Comparison of ENCODE assay signal across 9 cellular contexts in genomic region chr10:73647875-73648228, GRCh38. TPM values are rescaled to one million over a fixed set of nuclear protein-coding genes. Genes with fewer than 3 reads are reported as not detected.
A peak's percentile ranks its signal among the peaks of the same experiment; 100 is the strongest.
DNase-seq lines count a peak whose midpoint lies in the region; ATAC-seq, FAIRE-seq and TF ChIP-seq lines count a peak whose summit lies in the region.
"Had no signal": no experiment of that assay in that cellular context is flagged by ENCODE, and none has a peak within 500 bp of the region (broad histone marks: within the 10 kb centered on the region; RNA-seq: fewer than 3 reads in every experiment).

No MANE protein-coding gene starts in this region.

- H3K18ac ChIP-seq in IMR-90 (ENCODE audit: low read depth, low read length), result no peak overlapping the region

- TF ChIP-seq POLR2A in IMR-90 (IDR thresholded peaks at IDR 0.05; ENCODE audit: low read depth, low read length) (no peak), endothelial cell of umbilical vein (IDR thresholded peaks at IDR 0.05; ENCODE audit: low read depth, low read length) (no peak)

- H3K4me3 ChIP-seq in ACC112 (ENCODE audit: low read depth, low read length) (peak overlapping the region; percentile 80), IMR-90 (ENCODE audit: insufficient read depth, low read depth, low read length) (peak overlapping the region; percentile 16; the same call in 1 of the 2 replicates), endothelial cell of umbilical vein (replicated peaks in 1 of 3; ENCODE audit: insufficient read depth in 1 of 3, low read depth in 1 of 3, low read length in 3 of 3) (peak overlapping the region; percentile 25 to 45 (median 26))

- H3K9me1 ChIP-seq in IMR-90 (ENCODE audit: insufficient read depth, low read length), result peaks cover 25% of the 10 kb centered on the region
- H3K9me1 ChIP-seq in endothelial cell of umbilical vein (replicated peaks; ENCODE audit: control insufficient read depth, extremely low read depth, insufficient read depth, low read length), result no peaks in the 10 kb centered on the region

- H3K36me3 ChIP-seq in ACC112 (ENCODE audit: insufficient read depth, low read length), result no peaks in the 10 kb centered on the region
- no peaks in the 10 kb centered on the region for H3K36me3 ChIP-seq in IMR-90 (ENCODE audit: control insufficient read depth, insufficient read depth, low read length)
- no peaks in the 10 kb centered on the region for H3K36me3 ChIP-seq in endothelial cell of umbilical vein (ENCODE audit: control insufficient read depth in 2 of 2, extremely low read depth in 1 of 2, insufficient read depth in 2 of 2, low read length in 2 of 2)

- no peak for TF ChIP-seq RAD21 in IMR-90 (IDR thresholded peaks at IDR 0.05; ENCODE audit: low read length)

- H3K27me3 ChIP-seq in ACC112 (ENCODE audit: insufficient read depth, low read length) (no peaks in the 10 kb centered on the region), IMR-90 (ENCODE audit: control insufficient read depth, insufficient read depth, low read length) (no peaks in the 10 kb centered on the region), endothelial cell of umbilical vein (ENCODE audit: control insufficient read depth in 2 of 2, insufficient read depth in 2 of 2, low read length in 2 of 2) (peaks cover 0 to 9% of the 10 kb centered on the region in 2 experiments)

- POLR2A ChIA-PET in IMR-90 (lab: Charles Lee; ENCODE audit: unreplicated experiment), result no interaction called here
- POLR2A ChIA-PET in endothelial cell of umbilical vein (lab: Charles Lee), result interaction anchor here (0.6 kb wide), 1 partner anchor 135 kb away, joined by 3 read pairs; no protein-coding TSS in a partner anchor

- H3K4ac ChIP-seq in IMR-90 (ENCODE audit: low read depth, low read length), result peak overlapping the region; percentile 84

- ATAC-seq in IMR-90 (ENCODE audit: low read depth) (no peak), HG03521 (IDR thresholded peaks at IDR 0.05; ENCODE audit: unreplicated experiment) (no peak), GM21423 (IDR thresholded peaks at IDR 0.05; ENCODE audit: unreplicated experiment) (no peak)

- H3K9me3 ChIP-seq in IMR-90 (ENCODE audit: control insufficient read depth, insufficient read depth, low read length) (no peaks in the 10 kb centered on the region), endothelial cell of umbilical vein (replicated peaks; ENCODE audit: control insufficient read depth, insufficient read depth, low read length) (no peaks in the 10 kb centered on the region)

- H3K27ac Mint-ChIP-seq in nephron, result peak overlapping the region in 1 of 3 experiments; percentile 88

- peak overlapping the region in 1 of 2 experiments; percentile 81; a peak in 3 of 4 replicates for H4K8ac ChIP-seq in IMR-90 (ENCODE audit: low read depth in 2 of 2, low read length in 2 of 2)

- no peak overlapping the region for H3K14ac ChIP-seq in IMR-90 (replicated peaks; ENCODE audit: low read depth, low read length)

- H3K27ac ChIP-seq in ACC112 (ENCODE audit: low read depth, low read length) (no peak overlapping the region), IMR-90 (ENCODE audit: insufficient read depth, low read length) (no peak overlapping the region), endothelial cell of umbilical vein (ENCODE audit: insufficient read depth, low read depth, low read length) (no peak overlapping the region)

- H3K79me2 ChIP-seq in ACC112 (ENCODE audit: control insufficient read depth, insufficient read depth, low read length, unreplicated experiment) (no peaks in the 10 kb centered on the region), endothelial cell of umbilical vein (ENCODE audit: control insufficient read depth, insufficient read depth, low read length) (no peaks in the 10 kb centered on the region)

- H3K4me1 ChIP-seq in ACC112 (ENCODE audit: control insufficient read depth, insufficient read depth, low read length, unreplicated experiment) (peaks cover 4% of the 10 kb centered on the region), IMR-90 (ENCODE audit: control insufficient read depth, insufficient read depth, low read length) (peaks cover 23% of the 10 kb centered on the region), endothelial cell of umbilical vein (ENCODE audit: control insufficient read depth, extremely low read depth, insufficient read depth, low read length) (peaks cover 2% of the 10 kb centered on the region)

- H3K79me1 ChIP-seq in IMR-90 (ENCODE audit: low read depth in 1 of 2, low read length in 2 of 2), result peaks cover 0 to 14% of the 10 kb centered on the region in 2 experiments; a peak in 2 of 4 replicates

- H3K27me3 Mint-ChIP-seq in nephron (ENCODE audit: low read depth), result no peaks in the 10 kb centered on the region

- WGBS in IMR-90 (ENCODE audit: extremely low coverage in 2 of 2, insufficient read length in 1 of 2), 2 experiments, result 20% methylated on average over 13 of the region's 18 CpGs; no CpG with 5 or more reads in 1 of the 2 experiments

- H2AK9ac ChIP-seq in IMR-90 (replicated peaks; ENCODE audit: low read depth, low read length, poor library complexity), result no peak overlapping the region

- H3K9me3 Mint-ChIP-seq in nephron, result no peaks in the 10 kb centered on the region

- H2BK20ac ChIP-seq in IMR-90 (ENCODE audit: low read depth, low read length), result no peak overlapping the region

- intact Hi-C loops in IMR-90 (cut with micrococcal nuclease), result loop anchor here (10.0 kb wide), 1 partner anchor 233 kb away; the partner anchor contains the start of gene ANXA7
- intact Hi-C loops in endothelial cell of umbilical vein (cut with micrococcal nuclease), result no loop called here

- peak overlapping the region; percentile 43; the same call in 1 of the 2 replicates for H4K5ac ChIP-seq in IMR-90 (ENCODE audit: low read depth, low read length)

- no peak for DNase-seq in IMR-90
- no peak for DNase-seq in endothelial cell of umbilical vein (ENCODE audit: low read depth, low spot score)
- no peak for DNase-seq in LoVo (ENCODE audit: low spot score)
- DNase-seq in D341Med (ENCODE audit: low spot score), result no peak
- DNase-seq: SIG-M5 had no signal

- no peak overlapping the region for H3K23ac ChIP-seq in IMR-90 (ENCODE audit: low read depth, low read length)

- H3K9ac ChIP-seq in IMR-90 (ENCODE audit: low read depth, low read length) (no peak overlapping the region), endothelial cell of umbilical vein (replicated peaks; ENCODE audit: extremely low read depth, insufficient read depth, low read length) (no peak overlapping the region)

- H2AFZ ChIP-seq in ACC112 (ENCODE audit: low read length, unreplicated experiment), result peak overlapping the region; percentile 98
- H2AFZ ChIP-seq in IMR-90 (replicated peaks; ENCODE audit: low read length, poor library complexity), result peak overlapping the region; percentile 83
- peak overlapping the region; percentile 80 for H2AFZ ChIP-seq in endothelial cell of umbilical vein (ENCODE audit: low read depth, low read length)

- no peak overlapping the region for H2BK5ac ChIP-seq in IMR-90 (ENCODE audit: low read depth, low read length, poor library complexity, severe bottlenecking)

- FAIRE-seq in endothelial cell of umbilical vein (lab: Jason Lieb, UNC), result no peak

- H2BK15ac ChIP-seq in IMR-90 (ENCODE audit: low read depth, low read length), result no peak overlapping the region; the same call in 2 of the 3 replicates

- H4K20me1 ChIP-seq in IMR-90 (ENCODE audit: insufficient read depth, low read length) (no peaks in the 10 kb centered on the region), endothelial cell of umbilical vein (replicated peaks; ENCODE audit: control insufficient read depth, extremely low read depth, insufficient read depth, low read length) (no peaks in the 10 kb centered on the region)

- H4K91ac ChIP-seq in IMR-90 (ENCODE audit: insufficient read depth, low read depth, low read length), result peak overlapping the region; percentile 2; the same call in 1 of the 2 replicates

- dilution Hi-C loops in IMR-90 (cut with HindIII; ENCODE audit: low sequenced_read_pairs, unreplicated experiment), result no loop called here
- dilution Hi-C loops in endothelial cell of umbilical vein (cut with MboI; ENCODE audit: extremely low pct_ligation_motif_present, low sequenced_read_pairs), result no loop called here

- H3K4me1 Mint-ChIP-seq in nephron, result peaks cover 49% of the 10 kb centered on the region

- H3K4me3 Mint-ChIP-seq in nephron, result peak overlapping the region; percentile 63 to 86 (median 78)

- H3K36me3 Mint-ChIP-seq in nephron (ENCODE audit: low read depth), result no peaks in the 10 kb centered on the region

- peak overlapping the region; percentile 76 for H2AK5ac ChIP-seq in IMR-90 (ENCODE audit: low read depth, low read length)

- TF ChIP-seq CTCF in IMR-90 (conservative IDR thresholded peaks at IDR 0.05; ENCODE audit: low read depth, low read length) (no peak), endothelial cell of umbilical vein (IDR thresholded peaks at IDR 0.05; ENCODE audit: extremely low read depth in 1 of 2, insufficient read depth in 1 of 2, low read depth in 1 of 2, low read length in 2 of 2) (no peak), nephron (IDR thresholded peaks at IDR 0.05; ENCODE audit: unreplicated experiment in 3 of 3) (no peak)

- peak overlapping the region; percentile 94; the same call in 1 of the 2 replicates for H2BK120ac ChIP-seq in IMR-90 (ENCODE audit: low read depth, low read length)

- CTCF ChIA-PET in IMR-90 (lab: Yijun Ruan, JAX) (no interaction called here), endothelial cell of umbilical vein (lab: Charles Lee) (interaction anchor here (0.9 to 6.5 kb wide), 4 partner anchors 10 to 385 kb away, joined by 3 to 127 read pairs (median 5); no protein-coding TSS in a partner anchor)

- no peak overlapping the region; the same call in 1 of the 2 replicates for H3K4me2 ChIP-seq in IMR-90 (ENCODE audit: low read depth, low read length)
- peak overlapping the region; percentile 32 for H3K4me2 ChIP-seq in endothelial cell of umbilical vein (ENCODE audit: insufficient read depth, low read length)

- BruUV-seq in IMR-90 (replicated peaks; lab: Mats Ljungman, UMichigan), result no TSS peak
- no TSS peak for BruUV-seq in endothelial cell of umbilical vein (replicated peaks; lab: Mats Ljungman, UMichigan)

- in situ Hi-C loops in IMR-90 (cut with MboI; ENCODE audit: low sequenced_read_pairs), result loop anchor here (25.0 kb wide), 1 partner anchor 386 kb away; the partner anchor contains the start of gene MRPS16

- no peak overlapping the region for H3K56ac ChIP-seq in IMR-90 (ENCODE audit: extremely low read depth, insufficient read depth, low read length)

RNA-seq across cellular contexts. Expression of gene MYOZ1, which starts 6.6 kb away (rescaled TPM):
- total RNA-seq in IMR-90 (2012; rRNA removed) (under 0.01 and 0.18 TPM in 2 replicates), endothelial cell of umbilical vein (not detected in 2 replicates)
- polyA plus RNA-seq in IMR-90 (2012; rRNA removed) (0.27 and 0.29 TPM in 2 replicates), endothelial cell of umbilical vein (not detected in 2 replicates)
- polyA plus RNA-seq in IMR-90 (2012; cell fraction: cytosol; rRNA removed), result 0.15 and 0.24 TPM in 2 replicates
- polyA plus RNA-seq in IMR-90 (2012; cell fraction: nucleus; rRNA removed; ENCODE audit: low replicate concordance), result 0.04 and 0.10 TPM in 2 replicates
- polyA plus RNA-seq in endothelial cell of umbilical vein (2011; cell fraction: cytosol; rRNA removed), result not detected in 2 replicates
- not detected in 2 replicates for polyA plus RNA-seq in endothelial cell of umbilical vein (2011; cell fraction: nucleus; rRNA removed)
- polyA plus RNA-seq in endothelial cell of umbilical vein (2012), result not detected in 2 replicates
- polyA minus RNA-seq in endothelial cell of umbilical vein, result not detected in 2 replicates
- not detected for polyA minus RNA-seq in endothelial cell of umbilical vein (2011; cell fraction: cytosol; rRNA and poly(A)+ RNA removed)
- polyA minus RNA-seq in endothelial cell of umbilical vein (2011; cell fraction: nucleus; rRNA and poly(A)+ RNA removed), result not detected in 2 replicates

RNA-seq across cellular contexts. Expression of gene SYNPO2L, which starts 8.0 kb away (rescaled TPM):
- total RNA-seq in IMR-90 (2012; rRNA removed), result under 0.01 and 0.18 TPM in 2 replicates
- polyA plus RNA-seq in IMR-90 (2012; rRNA removed), result 0.62 and 0.75 TPM in 2 replicates
- polyA plus RNA-seq in IMR-90 (2012; cell fraction: cytosol; rRNA removed), result 0.41 and 0.60 TPM in 2 replicates
- 0.53 and 0.86 TPM in 2 replicates for polyA plus RNA-seq in IMR-90 (2012; cell fraction: nucleus; rRNA removed; ENCODE audit: low replicate concordance)
- not detected in 2 replicates for total RNA-seq in endothelial cell of umbilical vein
- not detected in 2 replicates for polyA plus RNA-seq in endothelial cell of umbilical vein
- not detected in 2 replicates for polyA plus RNA-seq in endothelial cell of umbilical vein (2011; cell fraction: cytosol; rRNA removed)
- 0.03 TPM in 1 of 2 replicates, not detected in the other for polyA plus RNA-seq in endothelial cell of umbilical vein (2011; cell fraction: nucleus; rRNA removed)
- not detected in 2 replicates for polyA plus RNA-seq in endothelial cell of umbilical vein (2012)
- polyA minus RNA-seq in endothelial cell of umbilical vein, result not detected in 2 replicates
- not detected for polyA minus RNA-seq in endothelial cell of umbilical vein (2011; cell fraction: cytosol; rRNA and poly(A)+ RNA removed)
- polyA minus RNA-seq in endothelial cell of umbilical vein (2011; cell fraction: nucleus; rRNA and poly(A)+ RNA removed), result not detected in 2 replicates

RNA-seq across cellular contexts. Expression of gene AGAP5, which starts 50.1 kb away (rescaled TPM):
- total RNA-seq in IMR-90 (2012; rRNA removed), result 1.4 and 1.8 TPM in 2 replicates
- polyA plus RNA-seq in IMR-90 (2012; rRNA removed), result 4.1 TPM in 2 replicates
- 1.2 and 1.5 TPM in 2 replicates for polyA plus RNA-seq in IMR-90 (2012; cell fraction: cytosol; rRNA removed)
- polyA plus RNA-seq in IMR-90 (2012; cell fraction: nucleus; rRNA removed; ENCODE audit: low replicate concordance), result 32.0 and 39.3 TPM in 2 replicates
- total RNA-seq in endothelial cell of umbilical vein, result 6.9 and 7.7 TPM in 2 replicates
- polyA plus RNA-seq in endothelial cell of umbilical vein, result 4.4 and 4.9 TPM in 2 replicates
- 1.5 and 2.4 TPM in 2 replicates for polyA plus RNA-seq in endothelial cell of umbilical vein (2011; cell fraction: cytosol; rRNA removed)
- 26.4 and 29.3 TPM in 2 replicates for polyA plus RNA-seq in endothelial cell of umbilical vein (2011; cell fraction: nucleus; rRNA removed)
- polyA plus RNA-seq in endothelial cell of umbilical vein (2012), result 2.2 and 3.1 TPM in 2 replicates
- polyA minus RNA-seq in endothelial cell of umbilical vein, result 5.1 and 5.9 TPM in 2 replicates
- 2.5 TPM for polyA minus RNA-seq in endothelial cell of umbilical vein (2011; cell fraction: cytosol; rRNA and poly(A)+ RNA removed)
- polyA minus RNA-seq in endothelial cell of umbilical vein (2011; cell fraction: nucleus; rRNA and poly(A)+ RNA removed), result 7.1 and 10.6 TPM in 2 replicates

RNA-seq across cellular contexts. Expression of gene USP54, which starts 56.7 kb away (rescaled TPM):
- total RNA-seq in IMR-90 (2012; rRNA removed) (7.9 and 8.9 TPM in 2 replicates), endothelial cell of umbilical vein (13.5 and 14.2 TPM in 2 replicates)
- polyA plus RNA-seq in IMR-90 (2012; rRNA removed) (4.0 and 4.5 TPM in 2 replicates), endothelial cell of umbilical vein (6.5 and 9.3 TPM in 2 replicates)
- polyA plus RNA-seq in IMR-90 (2012; cell fraction: cytosol; rRNA removed), result 1.1 and 1.8 TPM in 2 replicates
- 4.1 and 7.2 TPM in 2 replicates for polyA plus RNA-seq in IMR-90 (2012; cell fraction: nucleus; rRNA removed; ENCODE audit: low replicate concordance)
- 4.5 and 5.8 TPM in 2 replicates for polyA plus RNA-seq in endothelial cell of umbilical vein (2011; cell fraction: cytosol; rRNA removed)
- polyA plus RNA-seq in endothelial cell of umbilical vein (2011; cell fraction: nucleus; rRNA removed), result 11.7 and 16.5 TPM in 2 replicates
- polyA plus RNA-seq in endothelial cell of umbilical vein (2012), result 5.4 and 10.4 TPM in 2 replicates
- polyA minus RNA-seq in endothelial cell of umbilical vein, result 21.0 and 29.7 TPM in 2 replicates
- 14.0 TPM for polyA minus RNA-seq in endothelial cell of umbilical vein (2011; cell fraction: cytosol; rRNA and poly(A)+ RNA removed)
- 11.0 and 14.6 TPM in 2 replicates for polyA minus RNA-seq in endothelial cell of umbilical vein (2011; cell fraction: nucleus; rRNA and poly(A)+ RNA removed)

Comparison
In these comparisons a context has a peak if more than half of its experiments do, and no peak if none do; other contexts are left out.
1. H3K4me3 ChIP-seq: peak in every context shown above with its lines; median percentile 80 in ACC112; 26 in endothelial cell of umbilical vein; 16 in IMR-90.